3 cellular contexts compared by ENCODE assay signal in genomic region chr21:17527240-17527639, GRCh38.
A peak's percentile ranks its signal among the peaks of the same experiment; 100 is the strongest.
TF ChIP-seq lines count a peak whose summit lies in the region.

No MANE protein-coding gene starts in this region.

TF ChIP-seq in A549, 52 proteins besides CTCF, POLR2A, EP300 and RAD21 (continues in another document):
- no peak for TF ChIP-seq HDAC2 (IDR thresholded peaks at IDR 0.05)
- no peak for TF ChIP-seq FOSB (CRISPR knock-in tag; IDR thresholded peaks at IDR 0.05)
- no peak for TF ChIP-seq CBX8 (IDR thresholded peaks at IDR 0.05)
- no peak for TF ChIP-seq RFX5 (IDR thresholded peaks at IDR 0.05)
- TF ChIP-seq POLR2AphosphoS2 (conservative IDR thresholded peaks at IDR 0.05; ENCODE audit: low read length), result no peak
- TF ChIP-seq NFE2L2 (conservative IDR thresholded peaks at IDR 0.05; ENCODE audit: low read length), result no peak
- no peak for TF ChIP-seq HOXB5 (CRISPR knock-in tag; IDR thresholded peaks at IDR 0.05)
- peak; percentile 49; the same call in 1 of the 2 replicates for TF ChIP-seq JUNB (IDR thresholded peaks at IDR 0.05)
- TF ChIP-seq CEBPB (IDR thresholded peaks at IDR 0.05), result no peak; a peak in 1 of 4 replicates
- TF ChIP-seq, protein P1, sequence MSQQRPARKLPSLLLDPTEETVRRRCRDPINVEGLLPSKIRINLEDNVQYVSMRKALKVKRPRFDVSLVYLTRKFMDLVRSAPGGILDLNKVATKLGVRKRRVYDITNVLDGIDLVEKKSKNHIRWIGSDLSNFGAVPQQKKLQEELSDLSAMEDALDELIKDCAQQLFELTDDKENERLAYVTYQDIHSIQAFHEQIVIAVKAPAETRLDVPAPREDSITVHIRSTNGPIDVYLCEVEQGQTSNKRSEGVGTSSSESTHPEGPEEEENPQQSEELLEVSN (IDR thresholded peaks at IDR 0.05; ENCODE audit: borderline replicate concordance, low read depth), result no peak
- TF ChIP-seq JUN (IDR thresholded peaks at IDR 0.05), result peak in 1 of 2 experiments; percentile 51; a peak in 1 of 5 replicates
- TF ChIP-seq, protein P2, sequence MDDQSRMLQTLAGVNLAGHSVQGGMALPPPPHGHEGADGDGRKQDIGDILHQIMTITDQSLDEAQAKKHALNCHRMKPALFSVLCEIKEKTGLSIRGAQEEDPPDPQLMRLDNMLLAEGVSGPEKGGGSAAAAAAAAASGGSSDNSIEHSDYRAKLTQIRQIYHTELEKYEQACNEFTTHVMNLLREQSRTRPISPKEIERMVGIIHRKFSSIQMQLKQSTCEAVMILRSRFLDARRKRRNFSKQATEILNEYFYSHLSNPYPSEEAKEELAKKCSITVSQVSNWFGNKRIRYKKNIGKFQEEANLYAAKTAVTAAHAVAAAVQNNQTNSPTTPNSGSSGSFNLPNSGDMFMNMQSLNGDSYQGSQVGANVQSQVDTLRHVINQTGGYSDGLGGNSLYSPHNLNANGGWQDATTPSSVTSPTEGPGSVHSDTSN (IDR thresholded peaks at IDR 0.05), result no peak
- TF ChIP-seq TFCP2L1 (CRISPR knock-in tag; IDR thresholded peaks at IDR 0.05), result no peak
- no peak for TF ChIP-seq EHMT2 (IDR thresholded peaks at IDR 0.05; ENCODE audit: low read depth)
- TF ChIP-seq CBX2 (IDR thresholded peaks at IDR 0.05; ENCODE audit: borderline replicate concordance, low read depth), result no peak
- no peak for TF ChIP-seq FOSL2 (IDR thresholded peaks at IDR 0.05)
- TF ChIP-seq FOSL2 (CRISPR knock-in tag; IDR thresholded peaks at IDR 0.05), result peak; percentile 59
- TF ChIP-seq BHLHE40 (IDR thresholded peaks at IDR 0.05; ENCODE audit: low read depth, low read length), result no peak
- no peak for TF ChIP-seq EHF (CRISPR knock-in tag; IDR thresholded peaks at IDR 0.05)
- no peak for TF ChIP-seq RNF2 (IDR thresholded peaks at IDR 0.05; ENCODE audit: borderline replicate concordance, low read depth)
- no peak for TF ChIP-seq MAZ (IDR thresholded peaks at IDR 0.05; ENCODE audit: borderline replicate concordance, low read depth, low read length)
- no peak for TF ChIP-seq NR3C1 (IDR thresholded peaks at IDR 0.05)
- no peak for TF ChIP-seq REST (IDR thresholded peaks at IDR 0.05)
- no peak for TF ChIP-seq ZSCAN20 (CRISPR knock-in tag; IDR thresholded peaks at IDR 0.05)

TF ChIP-seq in H1, 55 proteins besides CTCF, POLR2A, EP300 and RAD21:
- TF ChIP-seq SRF (IDR thresholded peaks at IDR 0.05; ENCODE audit: low read depth, low read length), result no peak
- no peak for TF ChIP-seq MAFK (IDR thresholded peaks at IDR 0.05; ENCODE audit: low read depth, low read length)
- TF ChIP-seq CHD7 (IDR thresholded peaks at IDR 0.05; ENCODE audit: insufficient replicate concordance, low read length), result no peak
- no peak for TF ChIP-seq SP4 (IDR thresholded peaks at IDR 0.05; ENCODE audit: low read length)

TF ChIP-seq in HepG2, 621 proteins besides CTCF, POLR2A, EP300 and RAD21 (continues in another document):
- TF ChIP-seq CREM (IDR thresholded peaks at IDR 0.05) (peak; percentile 67; the same call in 1 of the 2 replicates), CREM (CRISPR knock-in tag; IDR thresholded peaks at IDR 0.05) (no peak), DMAP1 (CRISPR knock-in tag; IDR thresholded peaks at IDR 0.05) (no peak), HNF4G (IDR thresholded peaks at IDR 0.05; ENCODE audit: borderline replicate concordance, low read depth, low read length) (peak; percentile 25; the same call in 1 of the 2 replicates), HNF4G (CRISPR knock-in tag; IDR thresholded peaks at IDR 0.05; ENCODE audit: borderline replicate concordance, low read depth) (no peak), TOPORS (CRISPR knock-in tag; IDR thresholded peaks at IDR 0.05) (no peak), SOX13 (IDR thresholded peaks at IDR 0.05) (peak; percentile 75; the same call in 1 of the 2 replicates), SOX13 (CRISPR knock-in tag; conservative IDR thresholded peaks at IDR 0.05 in 1 of 2, IDR thresholded peaks at IDR 0.05 in 1 of 2) (peak in 1 of 2 experiments; percentile 91; a peak in 2 of 4 replicates), MED1 (CRISPR knock-in tag; IDR thresholded peaks at IDR 0.05) (peak; percentile 79), GATA4 (IDR thresholded peaks at IDR 0.05; ENCODE audit: borderline replicate concordance, low read depth) (peak; percentile 92), SOX5 (CRISPR knock-in tag; IDR thresholded peaks at IDR 0.05; ENCODE audit: borderline replicate concordance) (peak; percentile 84), ZNF644 (CRISPR knock-in tag; IDR thresholded peaks at IDR 0.05; ENCODE audit: low read depth) (peak; percentile 61; the same call in 1 of the 2 replicates), BATF2 (CRISPR knock-in tag; IDR thresholded peaks at IDR 0.05) (no peak), ZNF24 (IDR thresholded peaks at IDR 0.05) (no peak), CHD2 (IDR thresholded peaks at IDR 0.05; ENCODE audit: low read depth, low read length) (no peak), ZNF616 (CRISPR knock-in tag; IDR thresholded peaks at IDR 0.05; ENCODE audit: low read depth) (no peak), PHF5A (CRISPR knock-in tag; IDR thresholded peaks at IDR 0.05; ENCODE audit: low read depth, unreplicated experiment) (no peak), USF2 (IDR thresholded peaks at IDR 0.05; ENCODE audit: low read depth, low read length) (no peak), USF2 (CRISPR knock-in tag; IDR thresholded peaks at IDR 0.05; ENCODE audit: borderline replicate concordance) (no peak), ADNP (CRISPR knock-in tag; IDR thresholded peaks at IDR 0.05) (no peak), HMG20B (CRISPR knock-in tag; conservative IDR thresholded peaks at IDR 0.05) (peak; percentile 71), ZNF335 (CRISPR knock-in tag; IDR thresholded peaks at IDR 0.05) (0 out of 2 replicates have a peak, but pooled peaks have one; percentile 31), ZSCAN20 (CRISPR knock-in tag; IDR thresholded peaks at IDR 0.05; ENCODE audit: borderline replicate concordance) (peak; percentile 53; the same call in 1 of the 2 replicates), ZNF746 (CRISPR knock-in tag; IDR thresholded peaks at IDR 0.05) (no peak), TAF15 (IDR thresholded peaks at IDR 0.05; ENCODE audit: low read depth, low read length, poor library complexity, severe bottlenecking) (no peak), JDP2 (CRISPR knock-in tag; IDR thresholded peaks at IDR 0.05; ENCODE audit: borderline replicate concordance) (no peak), FOXJ3 (CRISPR knock-in tag; IDR thresholded peaks at IDR 0.05; ENCODE audit: borderline replicate concordance) (peak; percentile 26; the same call in 1 of the 2 replicates), NFIC (IDR thresholded peaks at IDR 0.05; ENCODE audit: low read length) (peak; percentile 74; the same call in 1 of the 2 replicates), ZSCAN9 (CRISPR knock-in tag; IDR thresholded peaks at IDR 0.05; ENCODE audit: borderline replicate concordance) (0 out of 2 replicates have a peak, but pooled peaks have one; percentile 62)
- TF ChIP-seq, protein P3, sequence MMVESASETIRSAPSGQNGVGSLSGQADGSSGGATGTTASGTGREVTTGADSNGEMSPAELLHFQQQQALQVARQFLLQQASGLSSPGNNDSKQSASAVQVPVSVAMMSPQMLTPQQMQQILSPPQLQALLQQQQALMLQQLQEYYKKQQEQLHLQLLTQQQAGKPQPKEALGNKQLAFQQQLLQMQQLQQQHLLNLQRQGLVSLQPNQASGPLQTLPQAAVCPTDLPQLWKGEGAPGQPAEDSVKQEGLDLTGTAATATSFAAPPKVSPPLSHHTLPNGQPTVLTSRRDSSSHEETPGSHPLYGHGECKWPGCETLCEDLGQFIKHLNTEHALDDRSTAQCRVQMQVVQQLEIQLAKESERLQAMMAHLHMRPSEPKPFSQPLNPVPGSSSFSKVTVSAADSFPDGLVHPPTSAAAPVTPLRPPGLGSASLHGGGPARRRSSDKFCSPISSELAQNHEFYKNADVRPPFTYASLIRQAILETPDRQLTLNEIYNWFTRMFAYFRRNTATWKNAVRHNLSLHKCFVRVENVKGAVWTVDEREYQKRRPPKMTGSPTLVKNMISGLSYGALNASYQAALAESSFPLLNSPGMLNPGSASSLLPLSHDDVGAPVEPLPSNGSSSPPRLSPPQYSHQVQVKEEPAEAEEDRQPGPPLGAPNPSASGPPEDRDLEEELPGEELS (CRISPR knock-in tag; IDR thresholded peaks at IDR 0.05), result peak; percentile 60; the same call in 1 of the 2 replicates
- TF ChIP-seq, protein P4, sequence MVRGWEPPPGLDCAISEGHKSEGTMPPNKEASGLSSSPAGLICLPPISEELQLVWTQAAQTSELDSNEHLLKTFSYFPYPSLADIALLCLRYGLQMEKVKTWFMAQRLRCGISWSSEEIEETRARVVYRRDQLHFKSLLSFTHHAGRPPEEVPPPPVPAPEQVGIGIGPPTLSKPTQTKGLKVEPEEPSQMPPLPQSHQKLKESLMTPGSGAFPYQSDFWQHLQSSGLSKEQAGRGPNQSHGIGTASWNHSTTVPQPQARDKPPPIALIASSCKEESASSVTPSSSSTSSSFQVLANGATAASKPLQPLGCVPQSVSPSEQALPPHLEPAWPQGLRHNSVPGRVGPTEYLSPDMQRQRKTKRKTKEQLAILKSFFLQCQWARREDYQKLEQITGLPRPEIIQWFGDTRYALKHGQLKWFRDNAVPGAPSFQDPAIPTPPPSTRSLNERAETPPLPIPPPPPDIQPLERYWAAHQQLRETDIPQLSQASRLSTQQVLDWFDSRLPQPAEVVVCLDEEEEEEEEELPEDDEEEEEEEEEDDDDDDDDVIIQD (CRISPR knock-in tag; IDR thresholded peaks at IDR 0.05; ENCODE audit: low read depth), result peak; percentile 87
- TF ChIP-seq, protein P5, sequence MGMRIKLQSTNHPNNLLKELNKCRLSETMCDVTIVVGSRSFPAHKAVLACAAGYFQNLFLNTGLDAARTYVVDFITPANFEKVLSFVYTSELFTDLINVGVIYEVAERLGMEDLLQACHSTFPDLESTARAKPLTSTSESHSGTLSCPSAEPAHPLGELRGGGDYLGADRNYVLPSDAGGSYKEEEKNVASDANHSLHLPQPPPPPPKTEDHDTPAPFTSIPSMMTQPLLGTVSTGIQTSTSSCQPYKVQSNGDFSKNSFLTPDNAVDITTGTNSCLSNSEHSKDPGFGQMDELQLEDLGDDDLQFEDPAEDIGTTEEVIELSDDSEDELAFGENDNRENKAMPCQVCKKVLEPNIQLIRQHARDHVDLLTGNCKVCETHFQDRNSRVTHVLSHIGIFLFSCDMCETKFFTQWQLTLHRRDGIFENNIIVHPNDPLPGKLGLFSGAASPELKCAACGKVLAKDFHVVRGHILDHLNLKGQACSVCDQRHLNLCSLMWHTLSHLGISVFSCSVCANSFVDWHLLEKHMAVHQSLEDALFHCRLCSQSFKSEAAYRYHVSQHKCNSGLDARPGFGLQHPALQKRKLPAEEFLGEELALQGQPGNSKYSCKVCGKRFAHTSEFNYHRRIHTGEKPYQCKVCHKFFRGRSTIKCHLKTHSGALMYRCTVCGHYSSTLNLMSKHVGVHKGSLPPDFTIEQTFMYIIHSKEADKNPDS (CRISPR knock-in tag; IDR thresholded peaks at IDR 0.05), result peak; percentile 30; the same call in 1 of the 2 replicates
- TF ChIP-seq, protein P6, sequence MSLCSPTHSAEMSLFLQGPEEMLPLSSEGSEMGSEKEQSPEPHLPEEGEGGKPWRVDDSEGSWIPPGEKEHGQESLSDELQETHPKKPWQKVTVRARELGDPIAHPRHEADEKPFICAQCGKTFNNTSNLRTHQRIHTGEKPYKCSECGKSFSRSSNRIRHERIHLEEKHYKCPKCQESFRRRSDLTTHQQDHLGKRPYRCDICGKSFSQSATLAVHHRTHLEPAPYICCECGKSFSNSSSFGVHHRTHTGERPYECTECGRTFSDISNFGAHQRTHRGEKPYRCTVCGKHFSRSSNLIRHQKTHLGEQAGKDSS (CRISPR knock-in tag; IDR thresholded peaks at IDR 0.05; ENCODE audit: borderline replicate concordance, low read depth), result no peak
- TF ChIP-seq, protein P7, sequence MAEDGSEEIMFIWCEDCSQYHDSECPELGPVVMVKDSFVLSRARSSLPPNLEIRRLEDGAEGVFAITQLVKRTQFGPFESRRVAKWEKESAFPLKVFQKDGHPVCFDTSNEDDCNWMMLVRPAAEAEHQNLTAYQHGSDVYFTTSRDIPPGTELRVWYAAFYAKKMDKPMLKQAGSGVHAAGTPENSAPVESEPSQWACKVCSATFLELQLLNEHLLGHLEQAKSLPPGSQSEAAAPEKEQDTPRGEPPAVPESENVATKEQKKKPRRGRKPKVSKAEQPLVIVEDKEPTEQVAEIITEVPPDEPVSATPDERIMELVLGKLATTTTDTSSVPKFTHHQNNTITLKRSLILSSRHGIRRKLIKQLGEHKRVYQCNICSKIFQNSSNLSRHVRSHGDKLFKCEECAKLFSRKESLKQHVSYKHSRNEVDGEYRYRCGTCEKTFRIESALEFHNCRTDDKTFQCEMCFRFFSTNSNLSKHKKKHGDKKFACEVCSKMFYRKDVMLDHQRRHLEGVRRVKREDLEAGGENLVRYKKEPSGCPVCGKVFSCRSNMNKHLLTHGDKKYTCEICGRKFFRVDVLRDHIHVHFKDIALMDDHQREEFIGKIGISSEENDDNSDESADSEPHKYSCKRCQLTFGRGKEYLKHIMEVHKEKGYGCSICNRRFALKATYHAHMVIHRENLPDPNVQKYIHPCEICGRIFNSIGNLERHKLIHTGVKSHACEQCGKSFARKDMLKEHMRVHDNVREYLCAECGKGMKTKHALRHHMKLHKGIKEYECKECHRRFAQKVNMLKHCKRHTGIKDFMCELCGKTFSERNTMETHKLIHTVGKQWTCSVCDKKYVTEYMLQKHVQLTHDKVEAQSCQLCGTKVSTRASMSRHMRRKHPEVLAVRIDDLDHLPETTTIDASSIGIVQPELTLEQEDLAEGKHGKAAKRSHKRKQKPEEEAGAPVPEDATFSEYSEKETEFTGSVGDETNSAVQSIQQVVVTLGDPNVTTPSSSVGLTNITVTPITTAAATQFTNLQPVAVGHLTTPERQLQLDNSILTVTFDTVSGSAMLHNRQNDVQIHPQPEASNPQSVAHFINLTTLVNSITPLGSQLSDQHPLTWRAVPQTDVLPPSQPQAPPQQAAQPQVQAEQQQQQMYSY (CRISPR knock-in tag; IDR thresholded peaks at IDR 0.05), result no peak
